In genomic region chr11:119380160-119380815, GRCh38 we compare ENCODE assay signal across 16 cellular contexts. TPM values are rescaled to one million over a fixed set of nuclear protein-coding genes. Genes with fewer than 3 reads are reported as not detected.
DNase-seq lines count a peak whose midpoint lies in the region; ATAC-seq, FAIRE-seq and TF ChIP-seq lines count a peak whose summit lies in the region.
"Had no signal": no experiment of that assay in that cellular context is flagged by ENCODE, and none has a peak within 500 bp of the region (broad histone marks: within the 10 kb centered on the region; RNA-seq: fewer than 3 reads in every experiment).

No MANE protein-coding gene starts in this region.

- in situ Hi-C loops in HepG2 (cut with HindIII; ENCODE audit: extremely low pct_ligation_motif_present, low pct_unique_long_range_greater_than_20kb) = no loop called here

- CTCF ChIA-PET in MCF 10A (lab: Yijun Ruan, JAX) = interaction anchor here (0.5 to 19.9 kb wide), 17 partner anchors 8 to 1324 kb away, joined by 3 to 415 read pairs (median 5); no protein-coding TSS in a partner anchor
- CTCF ChIA-PET in HepG2 (lab: Yijun Ruan, JAX; ENCODE audit: low intra/inter-chr PET ratio, low total read pairs) = interaction anchor here (2.1 kb wide), 1 partner anchor 42 kb away, joined by 13 read pairs; no protein-coding TSS in a partner anchor

- WGBS in HepG2 (ENCODE audit: low lambda C conversion rate) = 0% methylated on average over 4 of the region's 13 CpGs
- WGBS in suprapubic skin = 73% methylated on average over 8 of the region's 13 CpGs

- H4K20me1 ChIP-seq in HepG2 (ENCODE audit: insufficient read depth, low read length) = no peaks in the 10 kb centered on the region

- ATAC-seq in HepG2 (peak; percentile 46), HG03159 (IDR thresholded peaks at IDR 0.05; ENCODE audit: unreplicated experiment) (no peak)

- DNase-seq in breast epithelium (ENCODE audit: low spot score in 2 of 2) (peak in 1 of 2 donors; percentile 46), MCF 10A (ENCODE audit: unreplicated experiment) (no peak), SK-N-MC (ENCODE audit: low read depth, low spot score) (no peak), HepG2 (ENCODE audit: low spot score) (peak; percentile 51), suprapubic skin (ENCODE audit: low spot score in 2 of 2) (peak in 1 of 2 donors; percentile 68), DMS 273 treated with DMSO at 0.1 percent for 48 hours (lab: John Stamatoyannopoulos, UW) (no peak), T-helper 1 cell (no peak)
- DNase-seq: activated CD4-positive, alpha-beta memory T cell treated with anti-CD3 and anti-CD28 coated beads for 36 hours; activated naive CD4-positive, alpha-beta T cell treated with anti-CD3 and anti-CD28 coated beads, Interleukin-2, amount 10 ng/mL, durations not matched to agents 7 days and 5 days; cortex of kidney; NCI-H1048 had no signal

- intact Hi-C loops in breast epithelium (cut with DNase I; ENCODE audit: low total_unique reads) (no loop called here), MCF 10A (cut with micrococcal nuclease) (loop anchor here (2.0 kb wide), 1 partner anchor 53 kb away; no protein-coding TSS in a partner anchor), HepG2 (cut with micrococcal nuclease; ENCODE audit: unreplicated experiment) (loop anchor here (2.0 kb wide), 1 partner anchor 95 kb away; no protein-coding TSS in a partner anchor)

- no peaks in the 10 kb centered on the region for H3K36me3 Mint-ChIP-seq in MCF 10A (ENCODE audit: insufficient read depth, unreplicated experiment)
- H3K36me3 Mint-ChIP-seq: activated CD4-positive, alpha-beta memory T cell treated with anti-CD3 and anti-CD28 coated beads for 36 hours; activated naive CD4-positive, alpha-beta T cell treated with anti-CD3 and anti-CD28 coated beads, Interleukin-2, amount 10 ng/mL, durations not matched to agents 7 days and 5 days had no signal

- H3K9me3 ChIP-seq in breast epithelium = no peaks in the 10 kb centered on the region
- H3K9me3 ChIP-seq in SK-N-MC (ENCODE audit: low read depth, low read length) = no peaks in the 10 kb centered on the region
- H3K9me3 ChIP-seq in HepG2 (ENCODE audit: low read length) = no peaks in the 10 kb centered on the region
- H3K9me3 ChIP-seq in suprapubic skin = no peaks in the 10 kb centered on the region
- H3K9me3 ChIP-seq: A549, thyroid gland had no signal

- peak overlapping the region; percentile 98 for H3K4me2 ChIP-seq in HepG2 (ENCODE audit: low read depth, low read length)

- TF ChIP-seq CTCF in breast epithelium (IDR thresholded peaks at IDR 0.05) = no peak
- no peak for TF ChIP-seq CTCF in MCF 10A (IDR thresholded peaks at IDR 0.05; ENCODE audit: unreplicated experiment)
- peak; percentile 17; the same call in 1 of the 2 replicates for TF ChIP-seq CTCF in HepG2 (CRISPR knock-in tag; IDR thresholded peaks at IDR 0.05)
- no peak for TF ChIP-seq CTCF in suprapubic skin (IDR thresholded peaks at IDR 0.05)

- H3K4me3 ChIP-seq in breast epithelium (peak overlapping the region in 2 of 3 donors; percentile 55 to 68), SK-N-MC (peak overlapping the region; percentile 98), HepG2 (replicated peaks in 1 of 3; ENCODE audit: insufficient read depth in 1 of 3, low read depth in 2 of 3, low read length in 3 of 3) (peak overlapping the region; percentile 67 to 82 (median 68)), suprapubic skin (peak overlapping the region; percentile 44)
- H3K4me3 ChIP-seq: lung had no signal

- no peaks in the 10 kb centered on the region for H3K27me3 ChIP-seq in breast epithelium
- no peaks in the 10 kb centered on the region; a peak in 1 of 5 replicates for H3K27me3 ChIP-seq in HepG2 (ENCODE audit: control insufficient read depth in 1 of 2, insufficient read depth in 2 of 2, low read length in 2 of 2)
- H3K27me3 ChIP-seq in suprapubic skin = no peaks in the 10 kb centered on the region
- H3K27me3 ChIP-seq: thyroid gland had no signal

- H3K79me2 ChIP-seq in HepG2 (ENCODE audit: insufficient read depth, low read length) = peaks cover 14% of the 10 kb centered on the region

- H3K9ac ChIP-seq in SK-N-MC (ENCODE audit: insufficient read length) (peak overlapping the region; percentile 84), HepG2 (ENCODE audit: insufficient read depth, low read depth, low read length) (peak overlapping the region; percentile 77)

- TF ChIP-seq EP300 in HepG2 (IDR thresholded peaks at IDR 0.05; ENCODE audit: low read depth in 2 of 2, low read length in 2 of 2) (no peak), HepG2 (CRISPR knock-in tag; IDR thresholded peaks at IDR 0.05; ENCODE audit: borderline replicate concordance) (no peak), suprapubic skin (IDR thresholded peaks at IDR 0.05) (no peak)

- BruUV-seq in MCF 10A (replicated peaks; lab: Mats Ljungman, UMichigan) = no TSS peak
- no TSS peak for BruUV-seq in HepG2 (replicated peaks; lab: Mats Ljungman, UMichigan)

- no peak overlapping the region for H3K27ac Mint-ChIP-seq in MCF 10A (ENCODE audit: low read depth, unreplicated experiment)
- H3K27ac Mint-ChIP-seq: activated CD4-positive, alpha-beta memory T cell treated with anti-CD3 and anti-CD28 coated beads for 36 hours; activated naive CD4-positive, alpha-beta T cell treated with anti-CD3 and anti-CD28 coated beads, Interleukin-2, amount 10 ng/mL, durations not matched to agents 7 days and 5 days had no signal

- peak overlapping the region in 1 of 2 donors; percentile 83 for H3K27ac ChIP-seq in breast epithelium
- no peak overlapping the region for H3K27ac ChIP-seq in SK-N-MC
- peak overlapping the region; percentile 76 for H3K27ac ChIP-seq in HepG2 (ENCODE audit: extremely low read length, insufficient read depth, low read length)
- H3K27ac ChIP-seq in suprapubic skin = no peak overlapping the region

- POLR2A ChIA-PET in MCF 10A (lab: Yijun Ruan, JAX) = interaction anchor here (1.1 to 3.5 kb wide), 5 partner anchors 13 to 94 kb away, joined by 3 to 11 read pairs (median 9); no protein-coding TSS in a partner anchor
- POLR2A ChIA-PET in HepG2 (lab: Yijun Ruan, JAX) = interaction anchor here (1.4 to 3.6 kb wide), 6 partner anchors 9 to 63 kb away, joined by 5 to 28 read pairs (median 10); partner anchors contain the start of gene MCAM

- H3K4me3 Mint-ChIP-seq in MCF 10A (ENCODE audit: unreplicated experiment) = no peak overlapping the region
- H3K4me3 Mint-ChIP-seq: activated CD4-positive, alpha-beta memory T cell treated with anti-CD3 and anti-CD28 coated beads for 36 hours; activated naive CD4-positive, alpha-beta T cell treated with anti-CD3 and anti-CD28 coated beads, Interleukin-2, amount 10 ng/mL, durations not matched to agents 7 days and 5 days had no signal

- TF ChIP-seq RAD21 in HepG2 (CRISPR knock-in tag; IDR thresholded peaks at IDR 0.05) = no peak

- no peak overlapping the region for H2AFZ ChIP-seq in HepG2 (ENCODE audit: low read length)

- no peaks in the 10 kb centered on the region for H3K27me3 Mint-ChIP-seq in MCF 10A (ENCODE audit: insufficient read depth, unreplicated experiment)
- H3K27me3 Mint-ChIP-seq: activated CD4-positive, alpha-beta memory T cell treated with anti-CD3 and anti-CD28 coated beads for 36 hours had no signal

- TF ChIP-seq POLR2A in breast epithelium (IDR thresholded peaks at IDR 0.05) (no peak), HepG2 (IDR thresholded peaks at IDR 0.05; ENCODE audit: insufficient read depth in 1 of 2, low read depth in 2 of 2, low read length in 2 of 2) (0 out of 4 replicates have a peak, but pooled peaks of 1 of the 2 experiments have one; percentile 37), suprapubic skin (IDR thresholded peaks at IDR 0.05) (no peak)

- peaks cover 18% of the 10 kb centered on the region for H3K4me1 Mint-ChIP-seq in MCF 10A (ENCODE audit: insufficient read depth, unreplicated experiment)

- H3K36me3 ChIP-seq in breast epithelium = no peaks in the 10 kb centered on the region
- no peaks in the 10 kb centered on the region for H3K36me3 ChIP-seq in SK-N-MC (ENCODE audit: insufficient read depth, low read length)
- H3K36me3 ChIP-seq in HepG2 (replicated peaks in 1 of 2; ENCODE audit: control insufficient read depth in 1 of 2, insufficient read depth in 2 of 2, low read length in 2 of 2) = no peaks in the 10 kb centered on the region
- H3K36me3 ChIP-seq in suprapubic skin = no peaks in the 10 kb centered on the region
- H3K36me3 ChIP-seq: thyroid gland had no signal

- H3K9me3 Mint-ChIP-seq in MCF 10A (ENCODE audit: unreplicated experiment) = no peaks in the 10 kb centered on the region
- H3K9me3 Mint-ChIP-seq: activated CD4-positive, alpha-beta memory T cell treated with anti-CD3 and anti-CD28 coated beads for 36 hours; activated naive CD4-positive, alpha-beta T cell treated with anti-CD3 and anti-CD28 coated beads, Interleukin-2, amount 10 ng/mL, durations not matched to agents 7 days and 5 days had no signal

- H3K4me1 ChIP-seq in breast epithelium = peaks cover 9 to 34% of the 10 kb centered on the region in 2 donors
- peaks cover 81% of the 10 kb centered on the region for H3K4me1 ChIP-seq in HepG2 (ENCODE audit: insufficient read depth, low read length)
- H3K4me1 ChIP-seq in suprapubic skin = peaks cover 25% of the 10 kb centered on the region

- FAIRE-seq in HepG2 (lab: Jason Lieb, UNC) = no peak
- FAIRE-seq: A549 had no signal

RNA-seq across cellular contexts. Expression of gene USP2, which starts 1.2 kb away (rescaled TPM):
- total RNA-seq in breast epithelium = 1 to 10 TPM in 2 of 3 donors, under 1 TPM in 1; 0.48 to 3.8 (median 2.0) TPM
- total RNA-seq in MCF 10A (2022) = 0.14 and 0.54 TPM in 2 replicates
- 6.0 and 7.2 TPM in 2 replicates for total RNA-seq in HepG2 (2016; rRNA removed; fragmentation: Illumina TruSeq; extraction: Trizol)
- total RNA-seq in HepG2 (2016; cell fraction: cytosol; rRNA removed; fragmentation: Illumina TruSeq; extraction: Trizol; ENCODE audit: low read depth) = 1.1 and 1.7 TPM in 2 replicates
- total RNA-seq in HepG2 (2016; cell fraction: insoluble cytoplasmic fraction; rRNA removed; fragmentation: Illumina TruSeq; extraction: Trizol) = 6.5 and 7.1 TPM in 2 replicates
- 5.7 and 5.9 TPM in 2 replicates for total RNA-seq in HepG2 (2016; cell fraction: membrane; rRNA removed; fragmentation: Illumina TruSeq; extraction: Trizol)
- total RNA-seq in HepG2 (2016; cell fraction: nucleus; rRNA removed; fragmentation: Illumina TruSeq; extraction: Trizol) = 5.8 and 7.8 TPM in 2 replicates
- 2.5 and 3.2 TPM in 2 replicates for polyA plus RNA-seq in HepG2 (2011; rRNA removed)
- 2.2 TPM in 2 replicates for polyA plus RNA-seq in HepG2 (2011; cell fraction: cytosol; rRNA removed)
- polyA plus RNA-seq in HepG2 (2011; cell fraction: nucleus; rRNA removed) = 4.4 and 4.7 TPM in 2 replicates
- 2.5 and 3.0 TPM in 2 replicates for polyA plus RNA-seq in HepG2 (2012)
- 1.1 and 1.3 TPM in 2 replicates for polyA plus RNA-seq in HepG2 (2016; cell fraction: cytosol; fragmentation: Illumina TruSeq; extraction: Trizol; ENCODE audit: low read depth)
- 7.6 and 11.3 TPM in 2 replicates for polyA plus RNA-seq in HepG2 (2016; cell fraction: insoluble cytoplasmic fraction; fragmentation: Illumina TruSeq; extraction: Trizol; ENCODE audit: low read depth)
- polyA plus RNA-seq in HepG2 (2016; cell fraction: membrane; fragmentation: Illumina TruSeq; extraction: Trizol; ENCODE audit: low read depth) = 4.1 and 4.2 TPM in 2 replicates
- polyA plus RNA-seq in HepG2 (2016; cell fraction: nucleus; fragmentation: Illumina TruSeq; extraction: Trizol; ENCODE audit: insufficient read depth, low read depth) = 22.1 and 23.0 TPM in 2 replicates
- 5.4 and 5.9 TPM in 2 replicates for polyA minus RNA-seq in HepG2 (2011; rRNA and poly(A)+ RNA removed; ENCODE audit: low replicate concordance)
- 4.0 and 5.4 TPM in 2 replicates for polyA minus RNA-seq in HepG2 (2011; cell fraction: cytosol; rRNA and poly(A)+ RNA removed)
- polyA minus RNA-seq in HepG2 (2011; cell fraction: nucleus; rRNA and poly(A)+ RNA removed) = 2.4 and 5.7 TPM in 2 replicates
- 10 to 100 TPM in 3 of 4 donors, 1 to 10 TPM in 1; 5.9 to 25.4 (median 15.2) TPM for total RNA-seq in suprapubic skin

RNA-seq across cellular contexts. Expression of gene MFRP, which starts 33.8 kb away (rescaled TPM):
- total RNA-seq in breast epithelium (under 1 TPM in 1 of 3 donors, not detected in 2; 0.16 TPM), MCF 10A (2022) (not detected in 2 replicates), HepG2 (2016; rRNA removed; fragmentation: Illumina TruSeq; extraction: Trizol) (not detected in 2 replicates), suprapubic skin (under 1 TPM in 1 of 4 donors, not detected in 3; 0.11 TPM)
- not detected in 2 replicates for total RNA-seq in HepG2 (2016; cell fraction: cytosol; rRNA removed; fragmentation: Illumina TruSeq; extraction: Trizol; ENCODE audit: low read depth)
- total RNA-seq in HepG2 (2016; cell fraction: insoluble cytoplasmic fraction; rRNA removed; fragmentation: Illumina TruSeq; extraction: Trizol) = not detected in 2 replicates
- not detected in 2 replicates for total RNA-seq in HepG2 (2016; cell fraction: membrane; rRNA removed; fragmentation: Illumina TruSeq; extraction: Trizol)
- total RNA-seq in HepG2 (2016; cell fraction: nucleus; rRNA removed; fragmentation: Illumina TruSeq; extraction: Trizol) = not detected in 2 replicates
- not detected in 2 replicates for polyA plus RNA-seq in HepG2 (2011; rRNA removed)
- polyA plus RNA-seq in HepG2 (2011; cell fraction: cytosol; rRNA removed) = not detected in 2 replicates
- not detected in 2 replicates for polyA plus RNA-seq in HepG2 (2011; cell fraction: nucleus; rRNA removed)
- not detected in 2 replicates for polyA plus RNA-seq in HepG2 (2012)
- polyA plus RNA-seq in HepG2 (2016; cell fraction: cytosol; fragmentation: Illumina TruSeq; extraction: Trizol; ENCODE audit: low read depth) = not detected in 2 replicates
- not detected in 2 replicates for polyA plus RNA-seq in HepG2 (2016; cell fraction: insoluble cytoplasmic fraction; fragmentation: Illumina TruSeq; extraction: Trizol; ENCODE audit: low read depth)
- not detected in 2 replicates for polyA plus RNA-seq in HepG2 (2016; cell fraction: membrane; fragmentation: Illumina TruSeq; extraction: Trizol; ENCODE audit: low read depth)
- not detected in 2 replicates for polyA plus RNA-seq in HepG2 (2016; cell fraction: nucleus; fragmentation: Illumina TruSeq; extraction: Trizol; ENCODE audit: insufficient read depth, low read depth)
- polyA minus RNA-seq in HepG2 (2011; rRNA and poly(A)+ RNA removed; ENCODE audit: low replicate concordance) = not detected in 2 replicates
- not detected in 2 replicates for polyA minus RNA-seq in HepG2 (2011; cell fraction: cytosol; rRNA and poly(A)+ RNA removed)
- polyA minus RNA-seq in HepG2 (2011; cell fraction: nucleus; rRNA and poly(A)+ RNA removed) = not detected in 2 replicates
- total RNA-seq: activated CD4-positive, alpha-beta memory T cell treated with anti-CD3 and anti-CD28 coated beads for 36 hours; lung; T-helper 1 cell treated with Interleukin-12 subunit alpha and Interleukin-12 subunit beta and Interleukin-4 antibody, amounts not matched to agents 30 ng/mL and 1 ng/mL, for 36 hours; thyroid gland had no signal
- polyA plus RNA-seq: A549, lung had no signal

RNA-seq across cellular contexts. Expression of gene C1QTNF5, which starts 39.6 kb away (rescaled TPM):
- total RNA-seq in breast epithelium = 10 to 100 TPM; 14.3 to 55.0 (median 38.0) TPM
- total RNA-seq in MCF 10A (2022) = not detected in 2 replicates
- total RNA-seq in HepG2 (2016; rRNA removed; fragmentation: Illumina TruSeq; extraction: Trizol) = 0.77 and 1.2 TPM in 2 replicates
- 0.26 and 0.40 TPM in 2 replicates for total RNA-seq in HepG2 (2016; cell fraction: cytosol; rRNA removed; fragmentation: Illumina TruSeq; extraction: Trizol; ENCODE audit: low read depth)
- total RNA-seq in HepG2 (2016; cell fraction: insoluble cytoplasmic fraction; rRNA removed; fragmentation: Illumina TruSeq; extraction: Trizol) = 0.76 and 0.78 TPM in 2 replicates
- 0.28 and 0.45 TPM in 2 replicates for total RNA-seq in HepG2 (2016; cell fraction: membrane; rRNA removed; fragmentation: Illumina TruSeq; extraction: Trizol)
- 0.47 and 0.91 TPM in 2 replicates for total RNA-seq in HepG2 (2016; cell fraction: nucleus; rRNA removed; fragmentation: Illumina TruSeq; extraction: Trizol)
- polyA plus RNA-seq in HepG2 (2011; rRNA removed) = 0.86 TPM in 2 replicates
- polyA plus RNA-seq in HepG2 (2011; cell fraction: cytosol; rRNA removed) = 0.91 and 1.1 TPM in 2 replicates
- 0.96 and 1.1 TPM in 2 replicates for polyA plus RNA-seq in HepG2 (2011; cell fraction: nucleus; rRNA removed)
- polyA plus RNA-seq in HepG2 (2012) = 0.19 and 0.53 TPM in 2 replicates
- polyA plus RNA-seq in HepG2 (2016; cell fraction: cytosol; fragmentation: Illumina TruSeq; extraction: Trizol; ENCODE audit: low read depth) = 0.25 and 0.45 TPM in 2 replicates
- polyA plus RNA-seq in HepG2 (2016; cell fraction: insoluble cytoplasmic fraction; fragmentation: Illumina TruSeq; extraction: Trizol; ENCODE audit: low read depth) = 0.39 and 0.53 TPM in 2 replicates
- 0.16 and 0.49 TPM in 2 replicates for polyA plus RNA-seq in HepG2 (2016; cell fraction: membrane; fragmentation: Illumina TruSeq; extraction: Trizol; ENCODE audit: low read depth)
- 1.1 and 1.6 TPM in 2 replicates for polyA plus RNA-seq in HepG2 (2016; cell fraction: nucleus; fragmentation: Illumina TruSeq; extraction: Trizol; ENCODE audit: insufficient read depth, low read depth)
- polyA minus RNA-seq in HepG2 (2011; rRNA and poly(A)+ RNA removed; ENCODE audit: low replicate concordance) = 0.94 TPM in 1 of 2 replicates, not detected in the other
- not detected in 2 replicates for polyA minus RNA-seq in HepG2 (2011; cell fraction: cytosol; rRNA and poly(A)+ RNA removed)
- polyA minus RNA-seq in HepG2 (2011; cell fraction: nucleus; rRNA and poly(A)+ RNA removed) = not detected in 2 replicates
- 1 to 10 TPM; 3.7 to 9.8 (median 4.9) TPM for total RNA-seq in suprapubic skin
- total RNA-seq: activated CD4-positive, alpha-beta memory T cell treated with anti-CD3 and anti-CD28 coated beads for 36 hours; T-helper 1 cell treated with Interleukin-12 subunit alpha and Interleukin-12 subunit beta and Interleukin-4 antibody, amounts not matched to agents 30 ng/mL and 1 ng/mL, for 36 hours had no signal
- polyA plus RNA-seq: A549 had no signal

RNA-seq across cellular contexts. Expression of gene THY1, which starts 42.7 kb away (rescaled TPM):
- total RNA-seq in breast epithelium (10 to 100 TPM in 2 of 3 donors, 1 to 10 TPM in 1; 8.5 to 26.3 (median 23.8) TPM), MCF 10A (2022) (not detected in 2 replicates), HepG2 (2016; rRNA removed; fragmentation: Illumina TruSeq; extraction: Trizol) (not detected in 2 replicates), suprapubic skin (10 to 100 TPM in 1 of 4 donors, 1 to 10 TPM in 3; 3.5 to 18.8 (median 6.9) TPM)
- not detected in 2 replicates for total RNA-seq in HepG2 (2016; cell fraction: cytosol; rRNA removed; fragmentation: Illumina TruSeq; extraction: Trizol; ENCODE audit: low read depth)
- not detected in 2 replicates for total RNA-seq in HepG2 (2016; cell fraction: insoluble cytoplasmic fraction; rRNA removed; fragmentation: Illumina TruSeq; extraction: Trizol)
- total RNA-seq in HepG2 (2016; cell fraction: membrane; rRNA removed; fragmentation: Illumina TruSeq; extraction: Trizol) = not detected in 2 replicates
- total RNA-seq in HepG2 (2016; cell fraction: nucleus; rRNA removed; fragmentation: Illumina TruSeq; extraction: Trizol) = not detected in 2 replicates
- not detected in 2 replicates for polyA plus RNA-seq in HepG2 (2011; rRNA removed)
- polyA plus RNA-seq in HepG2 (2011; cell fraction: cytosol; rRNA removed) = not detected in 2 replicates
- not detected in 2 replicates for polyA plus RNA-seq in HepG2 (2011; cell fraction: nucleus; rRNA removed)
- polyA plus RNA-seq in HepG2 (2012) = not detected in 2 replicates
- not detected in 2 replicates for polyA plus RNA-seq in HepG2 (2016; cell fraction: cytosol; fragmentation: Illumina TruSeq; extraction: Trizol; ENCODE audit: low read depth)
- not detected in 2 replicates for polyA plus RNA-seq in HepG2 (2016; cell fraction: insoluble cytoplasmic fraction; fragmentation: Illumina TruSeq; extraction: Trizol; ENCODE audit: low read depth)
- not detected in 2 replicates for polyA plus RNA-seq in HepG2 (2016; cell fraction: membrane; fragmentation: Illumina TruSeq; extraction: Trizol; ENCODE audit: low read depth)
- polyA plus RNA-seq in HepG2 (2016; cell fraction: nucleus; fragmentation: Illumina TruSeq; extraction: Trizol; ENCODE audit: insufficient read depth, low read depth) = not detected in 2 replicates
- 0.28 TPM in 1 of 2 replicates, not detected in the other for polyA minus RNA-seq in HepG2 (2011; rRNA and poly(A)+ RNA removed; ENCODE audit: low replicate concordance)
- polyA minus RNA-seq in HepG2 (2011; cell fraction: cytosol; rRNA and poly(A)+ RNA removed) = not detected in 2 replicates
- not detected in 2 replicates for polyA minus RNA-seq in HepG2 (2011; cell fraction: nucleus; rRNA and poly(A)+ RNA removed)

RNA-seq across cellular contexts. Expression of gene RNF26, which starts 46.0 kb away (rescaled TPM):
- total RNA-seq in breast epithelium (10 to 100 TPM in 1 of 3 donors, 1 to 10 TPM in 2; 8.8 to 11.2 (median 9.7) TPM), MCF 10A (2022) (19.2 and 20.9 TPM in 2 replicates), HepG2 (2016; rRNA removed; fragmentation: Illumina TruSeq; extraction: Trizol) (11.9 and 20.8 TPM in 2 replicates), suprapubic skin (10 to 100 TPM; 13.3 to 21.4 (median 15.4) TPM)
- total RNA-seq in HepG2 (2016; cell fraction: cytosol; rRNA removed; fragmentation: Illumina TruSeq; extraction: Trizol; ENCODE audit: low read depth) = 5.1 and 5.5 TPM in 2 replicates
- total RNA-seq in HepG2 (2016; cell fraction: insoluble cytoplasmic fraction; rRNA removed; fragmentation: Illumina TruSeq; extraction: Trizol) = 11.0 and 17.9 TPM in 2 replicates
- 25.7 and 27.9 TPM in 2 replicates for total RNA-seq in HepG2 (2016; cell fraction: membrane; rRNA removed; fragmentation: Illumina TruSeq; extraction: Trizol)
- 16.9 and 17.9 TPM in 2 replicates for total RNA-seq in HepG2 (2016; cell fraction: nucleus; rRNA removed; fragmentation: Illumina TruSeq; extraction: Trizol)
- polyA plus RNA-seq in HepG2 (2011; rRNA removed) = 26.3 and 28.8 TPM in 2 replicates
- 33.9 and 41.8 TPM in 2 replicates for polyA plus RNA-seq in HepG2 (2011; cell fraction: cytosol; rRNA removed)
- polyA plus RNA-seq in HepG2 (2011; cell fraction: nucleus; rRNA removed) = 21.0 and 21.5 TPM in 2 replicates
- polyA plus RNA-seq in HepG2 (2012) = 29.6 and 32.1 TPM in 2 replicates
- 16.4 and 19.4 TPM in 2 replicates for polyA plus RNA-seq in HepG2 (2016; cell fraction: cytosol; fragmentation: Illumina TruSeq; extraction: Trizol; ENCODE audit: low read depth)
- polyA plus RNA-seq in HepG2 (2016; cell fraction: insoluble cytoplasmic fraction; fragmentation: Illumina TruSeq; extraction: Trizol; ENCODE audit: low read depth) = 51.2 and 62.2 TPM in 2 replicates
- polyA plus RNA-seq in HepG2 (2016; cell fraction: membrane; fragmentation: Illumina TruSeq; extraction: Trizol; ENCODE audit: low read depth) = 61.9 and 66.3 TPM in 2 replicates
- 50.4 and 51.8 TPM in 2 replicates for polyA plus RNA-seq in HepG2 (2016; cell fraction: nucleus; fragmentation: Illumina TruSeq; extraction: Trizol; ENCODE audit: insufficient read depth, low read depth)
- polyA minus RNA-seq in HepG2 (2011; rRNA and poly(A)+ RNA removed; ENCODE audit: low replicate concordance) = 92.7 and 163 TPM in 2 replicates
- 34.6 and 35.6 TPM in 2 replicates for polyA minus RNA-seq in HepG2 (2011; cell fraction: cytosol; rRNA and poly(A)+ RNA removed)
- 16.9 and 21.8 TPM in 2 replicates for polyA minus RNA-seq in HepG2 (2011; cell fraction: nucleus; rRNA and poly(A)+ RNA removed)

Comparison
In these comparisons a context has a peak if more than half of its experiments do, and no peak if none do; other contexts are left out.
1. H3K4me3 ChIP-seq: peak in every context shown above with its lines; median percentile 98 in SK-N-MC; 68 in HepG2; 62 in breast epithelium; 44 in suprapubic skin.